Comparison of ENCODE assay signal across 12 cellular contexts in the genomic region with DNA sequence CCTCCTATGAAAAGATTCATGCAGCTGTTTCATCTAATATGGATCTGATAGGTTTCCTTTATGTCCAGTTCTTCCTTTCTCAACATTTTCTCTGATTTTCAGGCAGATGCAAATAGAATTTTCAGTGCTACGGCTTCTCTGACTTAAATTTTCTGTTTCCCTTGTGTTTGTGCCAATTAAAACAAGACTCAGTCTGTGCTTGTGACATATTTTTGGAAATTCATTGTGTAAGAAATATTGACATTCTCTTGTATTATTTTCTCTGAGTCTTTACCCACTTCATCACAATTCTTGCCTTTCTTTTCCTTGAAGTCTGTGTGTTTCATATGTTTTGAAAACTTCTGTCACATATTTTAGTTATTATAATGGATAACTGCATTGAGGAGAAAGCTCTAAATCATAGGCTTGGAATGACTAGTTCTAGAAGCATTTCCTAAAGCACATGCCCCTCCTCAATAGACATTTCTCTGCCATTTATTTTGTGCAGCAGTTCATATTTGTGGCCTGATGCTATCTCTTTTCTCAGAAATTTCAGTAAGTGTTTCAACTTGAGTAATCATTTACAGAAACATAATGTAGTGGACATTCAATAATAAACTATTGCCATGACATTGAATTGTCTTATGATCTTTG.
A peak's percentile ranks its signal among the peaks of the same experiment; 100 is the strongest.
DNase-seq lines count a peak whose midpoint lies in the region; ATAC-seq lines count a peak whose summit lies in the region.
"Had no signal": no experiment of that assay in that cellular context is flagged by ENCODE, and none has a peak within 500 bp of the region (broad histone marks: within the 10 kb centered on the region; RNA-seq: fewer than 3 reads in every experiment).

No MANE protein-coding gene starts in this region.

- no peak overlapping the region for H3K4me3 Mint-ChIP-seq in activated T-cell treated with anti-CD3 and anti-CD28 coated beads, Interleukin-2, amount 50 U/mL, for 24 hours
- H3K4me3 Mint-ChIP-seq: T-helper 1 cell treated with Interleukin-12 subunit alpha and Interleukin-12 subunit beta and Interleukin-4 antibody, amounts not matched to agents 30 μg/mL and 1 μg/mL, for 36 hours had no signal

- intact Hi-C loops in sciatic nerve (cut with DNase I), result no loop called here

- H3K27ac Mint-ChIP-seq in activated T-cell treated with anti-CD3 and anti-CD28 coated beads, Interleukin-2, amount 50 U/mL, for 24 hours, result no peak overlapping the region
- H3K27ac Mint-ChIP-seq: T-helper 1 cell treated with Interleukin-12 subunit alpha and Interleukin-12 subunit beta and Interleukin-4 antibody, amounts not matched to agents 30 μg/mL and 1 μg/mL, for 36 hours had no signal

- no peaks in the 10 kb centered on the region for H3K4me1 Mint-ChIP-seq in activated T-cell treated with anti-CD3 and anti-CD28 coated beads, Interleukin-2, amount 50 U/mL, for 24 hours (ENCODE audit: low read depth)

- no peaks in the 10 kb centered on the region for H3K36me3 Mint-ChIP-seq in activated T-cell treated with anti-CD3 and anti-CD28 coated beads, Interleukin-2, amount 50 U/mL, for 24 hours (ENCODE audit: low read depth)

- peak; percentile 94 for DNase-seq in EL
- DNase-seq in SW 1271 (lab: John Stamatoyannopoulos, UW), result peak; percentile 50 to 68
- peak; percentile 98 for DNase-seq in fibroblast of peridontal ligament (ENCODE audit: extremely low read depth)
- no peak for DNase-seq in sciatic nerve (ENCODE audit: low spot score)
- no peak for DNase-seq in NCI-H146 treated with DMSO at 0.1 percent for 48 hours (lab: John Stamatoyannopoulos, UW; ENCODE audit: unreplicated experiment)
- no peak for DNase-seq in activated T-cell treated with anti-CD3 and anti-CD28 coated beads, Interleukin-2, amount 50 U/mL, for 24 hours
- no peak for DNase-seq in SKM-1 (lab: John Stamatoyannopoulos, UW; ENCODE audit: unreplicated experiment)
- DNase-seq: activated CD8-positive, alpha-beta memory T cell treated with anti-CD3 and anti-CD28 coated beads, Interleukin-2, amount 50 U/mL, for 4 hours; DMS 273 treated with DMSO at 0.1 percent for 48 hours; NCI-H524 treated with DMSO at 0.1 percent for 48 hours had no signal

- H3K27me3 Mint-ChIP-seq in activated T-cell treated with anti-CD3 and anti-CD28 coated beads, Interleukin-2, amount 50 U/mL, for 24 hours, result no peaks in the 10 kb centered on the region

- H3K9me3 Mint-ChIP-seq in activated T-cell treated with anti-CD3 and anti-CD28 coated beads, Interleukin-2, amount 50 U/mL, for 24 hours, result peaks cover 19% of the 10 kb centered on the region

- ATAC-seq in sciatic nerve (peak; percentile 74), GM21529 (IDR thresholded peaks at IDR 0.05; ENCODE audit: unreplicated experiment) (no peak)

Comparison
In these comparisons a context has a peak if more than half of its experiments do, and no peak if none do; other contexts are left out.
1. DNase-seq: peak in EL (single experiment), SW 1271 (2 of 2) and fibroblast of peridontal ligament (single experiment); none in sciatic nerve (single experiment), NCI-H146 treated with DMSO at 0.1 percent for 48 hours (single experiment), activated T-cell treated with anti-CD3 and anti-CD28 coated beads, Interleukin-2, amount 50 U/mL, for 24 hours (single experiment) and SKM-1 (single experiment).